1 cellular context compared by ENCODE assay signal in genomic region chr14:72887514-72887913, GRCh38.
A peak's percentile ranks its signal among the peaks of the same experiment; 100 is the strongest.
TF ChIP-seq lines count a peak whose summit lies in the region.

No MANE protein-coding gene starts in this region.

TF ChIP-seq in H1, 55 proteins besides CTCF, POLR2A, EP300 and RAD21:
- TF ChIP-seq SP2 (IDR thresholded peaks at IDR 0.05; ENCODE audit: low read length) (no peak), ATF2 (IDR thresholded peaks at IDR 0.05; ENCODE audit: low read length) (no peak), GTF2F1 (IDR thresholded peaks at IDR 0.05; ENCODE audit: borderline replicate concordance, low read depth, low read length) (no peak), CHD1 (IDR thresholded peaks at IDR 0.05; ENCODE audit: low read depth, low read length) (no peak), TAF7 (optimal IDR thresholded peaks at IDR 0.05; ENCODE audit: borderline replicate concordance, low read depth, low read length) (no peak), TBP (IDR thresholded peaks at IDR 0.05; ENCODE audit: low read depth, low read length) (no peak), CHD7 (IDR thresholded peaks at IDR 0.05; ENCODE audit: insufficient replicate concordance, low read length) (no peak), ATF3 (IDR thresholded peaks at IDR 0.05; ENCODE audit: insufficient read depth, low read depth, low read length) (no peak), TAF1 (IDR thresholded peaks at IDR 0.05; ENCODE audit: low read depth, low read length) (0 out of 2 replicates have a peak, but pooled peaks have one; percentile 15)
